8 cellular contexts compared by ENCODE assay signal in genomic region chr21:5128257-5128656, GRCh38.
DNase-seq lines count a peak whose midpoint lies in the region; ATAC-seq, FAIRE-seq and TF ChIP-seq lines count a peak whose summit lies in the region.
"Not testable (repeated sequence)": the region's sequence is repeated elsewhere in the genome, so short reads cannot be mapped to it uniquely, and the experiment has no call there.

No MANE protein-coding gene starts in this region.

- TF ChIP-seq CTCF in OCI-LY1 (IDR thresholded peaks at IDR 0.05; ENCODE audit: low read length); liver (IDR thresholded peaks at IDR 0.05; ENCODE audit: low read depth, low read length, missing input control); upper lobe of right lung (IDR thresholded peaks at IDR 0.05): not testable (repeated sequence)

- TF ChIP-seq RAD21 in liver (IDR thresholded peaks at IDR 0.05), result not testable (repeated sequence)

- H3K36me3 ChIP-seq in OCI-LY1 (ENCODE audit: insufficient read depth, low read length); effector memory CD4-positive, alpha-beta T cell (ENCODE audit: control insufficient read depth, insufficient read depth, low read length); liver (ENCODE audit: control insufficient read depth in 4 of 4, insufficient read depth in 3 of 4, low read depth in 1 of 4, low read length in 3 of 4); small intestine (ENCODE audit: control insufficient read depth in 2 of 2, insufficient read depth in 2 of 2, low read length in 2 of 2); upper lobe of right lung: not testable (repeated sequence)

- not testable (repeated sequence) for H3F3A ChIP-seq in OCI-LY1 (ENCODE audit: insufficient read depth, low read length)

- not testable (repeated sequence) for H3K79me2 ChIP-seq in OCI-LY1 (ENCODE audit: insufficient read depth, low read length)

- not testable (repeated sequence) for H3K27ac ChIP-seq in OCI-LY1 (ENCODE audit: low read depth, low read length, poor library complexity, severe bottlenecking); effector memory CD4-positive, alpha-beta T cell (ENCODE audit: insufficient read depth, low read length, poor library complexity, severe bottlenecking); small intestine (ENCODE audit: low read depth in 1 of 2, low read length in 1 of 2); upper lobe of right lung
- H3K27ac ChIP-seq in liver (ENCODE audit: low read depth in 1 of 2, low read length in 2 of 2), result peak overlapping the region; percentile 50 to 54

- H3K9ac ChIP-seq in OCI-LY1 (ENCODE audit: low read length), result peak overlapping the region; percentile 60; the same call in 1 of the 2 replicates
- H3K9ac ChIP-seq in liver (ENCODE audit: low read depth in 1 of 2, low read length in 2 of 2), result not testable (repeated sequence)

- not testable (repeated sequence) for H4K20me1 ChIP-seq in OCI-LY1 (ENCODE audit: insufficient read depth, low read length)

- H3K4me1 ChIP-seq in OCI-LY1 (ENCODE audit: insufficient read depth, low read length, severe bottlenecking); effector memory CD4-positive, alpha-beta T cell (ENCODE audit: control insufficient read depth, insufficient read depth, low read length, poor library complexity, severe bottlenecking); liver (ENCODE audit: control insufficient read depth in 4 of 4, insufficient read depth in 4 of 4, low read length in 3 of 4); small intestine (ENCODE audit: control insufficient read depth in 2 of 2, insufficient read depth in 1 of 2, low read depth in 1 of 2, low read length in 1 of 2); upper lobe of right lung: not testable (repeated sequence)

- FAIRE-seq in small intestine (lab: Jason Lieb, UNC), result not testable (repeated sequence)

- under 1% methylated on average over 35 of the region's 42 CpGs for WGBS in liver
- WGBS in small intestine, 3 donors, result 0% methylated on average over 20 to 29 of the region's 42 CpGs

- DNase-seq in activated T-cell treated with anti-CD3 and anti-CD28 coated beads for 24 hours (ENCODE audit: low read depth), result peak; percentile 99
- DNase-seq in effector memory CD4-positive, alpha-beta T cell, result peak; percentile 96 to 97 (median 97)
- peak; percentile 88 for DNase-seq in small intestine
- DNase-seq in upper lobe of right lung, result peak; percentile 98

- intact Hi-C loops in upper lobe of right lung (cut with DNase I), result not testable (repeated sequence)

- H2AFZ ChIP-seq in OCI-LY1 (ENCODE audit: low read length), result not testable (repeated sequence)

- ATAC-seq in GM18907 (IDR thresholded peaks at IDR 0.05; ENCODE audit: unreplicated experiment) (peak; percentile 89), HG02943 (IDR thresholded peaks at IDR 0.05; ENCODE audit: low read depth, unreplicated experiment) (peak; percentile 89), upper lobe of right lung (peak; percentile 92)

- H3K9me2 ChIP-seq in OCI-LY1 (ENCODE audit: low read depth, low read length), result not testable (repeated sequence)

- H3K4me3 ChIP-seq in OCI-LY1 (ENCODE audit: low read depth, low read length, poor library complexity, severe bottlenecking) (peak overlapping the region; percentile 61), liver (ENCODE audit: low read depth in 1 of 3, low read length in 3 of 3) (peak overlapping the region in 1 of 3 donors; percentile 36), small intestine (ENCODE audit: low read depth in 1 of 2, low read length in 2 of 2) (peak overlapping the region in 1 of 2 donors; percentile 42), upper lobe of right lung (peak overlapping the region; percentile 43)
- H3K4me3 ChIP-seq in effector memory CD4-positive, alpha-beta T cell (ENCODE audit: insufficient read depth, low read depth, low read length, poor library complexity, severe bottlenecking), result not testable (repeated sequence)

- not testable (repeated sequence) for H3K27me3 ChIP-seq in OCI-LY1 (ENCODE audit: insufficient read depth, low read length); effector memory CD4-positive, alpha-beta T cell (replicated peaks; ENCODE audit: control insufficient read depth, insufficient read depth, low read length, poor library complexity, severe bottlenecking); liver (ENCODE audit: control insufficient read depth in 4 of 4, insufficient read depth in 4 of 4, low read length in 3 of 4); small intestine (ENCODE audit: control insufficient read depth in 2 of 2, insufficient read depth in 2 of 2, low read length in 2 of 2); upper lobe of right lung

- not testable (repeated sequence) for H3K9me3 ChIP-seq in OCI-LY1 (ENCODE audit: low read length); effector memory CD4-positive, alpha-beta T cell (ENCODE audit: control insufficient read depth, low read length); liver (ENCODE audit: control insufficient read depth in 4 of 4, low read length in 3 of 4); small intestine (ENCODE audit: control insufficient read depth, low read depth); upper lobe of right lung

- H3K4me2 ChIP-seq in OCI-LY1 (ENCODE audit: low read length), result not testable (repeated sequence)

TF ChIP-seq in liver, 16 proteins besides CTCF, POLR2A, EP300 and RAD21:
- TF ChIP-seq GABPA (IDR thresholded peaks at IDR 0.05 in 1 of 2, conservative IDR thresholded peaks at IDR 0.05 in 1 of 2) (peak in 1 of 2 donors; percentile 69), YY1 (IDR thresholded peaks at IDR 0.05) (peak; percentile 79), RXRA (IDR thresholded peaks at IDR 0.05) (peak; percentile 22 to 43), EGR1 (IDR thresholded peaks at IDR 0.05; ENCODE audit: low read depth in 2 of 2) (peak in 1 of 2 donors; percentile 60), SP1 (IDR thresholded peaks at IDR 0.05) (peak; percentile 37)
